Comparison of ENCODE assay signal across 17 cellular contexts in the genomic region with DNA sequence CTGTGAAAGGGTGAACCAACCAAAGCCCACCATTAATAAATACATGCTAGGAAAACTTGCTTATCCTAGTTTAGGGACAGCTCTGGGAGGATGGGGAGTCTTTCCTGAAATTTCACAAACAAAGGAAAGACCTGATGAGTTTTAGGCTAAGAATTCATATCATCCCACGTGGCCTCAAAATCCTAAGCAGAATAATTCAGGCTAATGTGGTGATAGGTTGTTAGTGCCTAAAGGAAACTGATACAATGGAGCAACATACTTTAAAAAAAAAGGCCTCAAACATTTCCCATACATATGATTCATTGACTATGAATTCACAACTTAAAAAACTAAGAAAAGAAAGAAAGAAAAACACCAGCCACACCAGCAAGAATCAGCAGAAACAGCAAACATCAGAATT.
"Had no signal": no experiment of that assay in that cellular context is flagged by ENCODE, and none has a peak within 500 bp of the region (broad histone marks: within the 10 kb centered on the region; RNA-seq: fewer than 3 reads in every experiment).

No MANE protein-coding gene starts in this region.

- H3K27ac ChIP-seq: esophagus squamous epithelium, left ventricle myocardium inferior, right atrium auricular region, transverse colon had no signal

- H3K4me1 ChIP-seq: esophagus squamous epithelium, left ventricle myocardium inferior, right atrium auricular region, transverse colon had no signal

- ATAC-seq: activated T-cell treated with anti-CD3 and anti-CD28 coated beads, Interleukin-2, amount 50 U/mL, for 72 hours; naive thymus-derived CD8-positive, alpha-beta T cell had no signal

- H3K4me3 ChIP-seq: esophagus squamous epithelium, left ventricle myocardium inferior, right atrium auricular region, skin epidermis, transverse colon had no signal

- FAIRE-seq: colon had no signal

- DNase-seq: activated CD4-positive, alpha-beta T cell treated with anti-CD3 and anti-CD28 coated beads, Interleukin-2, amount 10 ng/mL, durations not matched to agents 24 days and 14 days; activated CD4-positive, CD25-positive, alpha-beta regulatory T cell; activated CD8-positive, alpha-beta memory T cell treated with anti-CD3 and anti-CD28 coated beads, Interleukin-2, amount 50 U/mL, for 48 hours; activated gamma-delta T cell; activated T-cell treated with anti-CD3 and anti-CD28 coated beads, Interleukin-2, amount 50 U/mL, for 72 hours; amniotic stem cell; esophagus squamous epithelium; islet precursor cell; left ventricle myocardium inferior; naive thymus-derived CD8-positive, alpha-beta T cell; stimulated activated CD4-positive, alpha-beta T cell treated with anti-CD3 and anti-CD28 coated beads, Interleukin-4, amount 100 ng/mL, for 4 hours; stimulated activated CD8-positive, alpha-beta memory T cell treated with anti-CD3 and anti-CD28 coated beads, Interleukin-4, amount 100 ng/mL, for 48 hours; stimulated activated naive CD4-positive, alpha-beta T cell treated with Interleukin-2 at 50 U/mL for 16 hours; transverse colon had no signal

- H3K27me3 ChIP-seq: esophagus squamous epithelium, right atrium auricular region, transverse colon had no signal
